ENCODE assay signal across 16 cellular contexts in the genomic region with DNA sequence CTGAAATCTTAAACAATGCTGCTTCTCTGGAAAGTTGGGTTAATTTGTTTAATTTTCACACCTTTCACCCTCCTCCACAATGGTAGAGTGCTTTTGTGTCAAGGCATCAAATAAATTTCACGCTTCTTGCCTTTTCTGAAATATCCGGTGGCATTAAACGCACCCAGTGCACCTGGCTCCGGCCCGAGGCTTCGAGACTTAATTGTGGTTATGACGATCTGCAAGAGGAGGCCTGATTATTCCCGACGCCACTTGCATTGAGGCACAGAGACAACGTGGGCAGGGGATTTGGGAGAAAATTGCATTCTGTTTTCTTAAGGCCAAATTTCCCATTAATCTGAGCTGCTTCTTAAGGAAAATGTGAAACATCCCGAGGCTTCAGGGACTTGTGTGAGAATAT.
DNase-seq lines count a peak whose midpoint lies in the region; TF ChIP-seq lines count a peak whose summit lies in the region.
"Had no signal": no experiment of that assay in that cellular context is flagged by ENCODE, and none has a peak within 500 bp of the region (broad histone marks: within the 10 kb centered on the region; RNA-seq: fewer than 3 reads in every experiment).

No MANE protein-coding gene starts in this region.

- no peak overlapping the region for H3K4me3 ChIP-seq in BLaER1 treated with 17β-estradiol and CSF1 and Interleukin-3, amounts not matched to agents 10 nM and 100 nM
- no peak overlapping the region for H3K4me3 ChIP-seq in neural progenitor cell
- H3K4me3 ChIP-seq: HAP-1 had no signal

- no peaks in the 10 kb centered on the region for H3K36me3 ChIP-seq in BLaER1 treated with 17β-estradiol and CSF1 and Interleukin-3, amounts not matched to agents 10 nM and 100 nM
- H3K36me3 ChIP-seq in neural progenitor cell, result no peaks in the 10 kb centered on the region
- H3K36me3 ChIP-seq: HAP-1 had no signal

- H4K20me1 ChIP-seq in BLaER1 treated with 17β-estradiol and CSF1 and Interleukin-3, amounts not matched to agents 10 nM and 100 nM, result no peaks in the 10 kb centered on the region
- H4K20me1 ChIP-seq in neural progenitor cell (ENCODE audit: low read depth), result no peaks in the 10 kb centered on the region

- peak overlapping the region in 6 of 11 experiments; percentile 32 to 60 (median 48); a peak in 10 of 22 replicates for H3K4me2 ChIP-seq in BLaER1 treated with 17β-estradiol and CSF1 and Interleukin-3, amounts not matched to agents 10 nM and 100 nM
- H3K4me2 ChIP-seq in neural progenitor cell, result no peak overlapping the region

- H3K4me3 Mint-ChIP-seq in neural progenitor cell, result no peak overlapping the region
- H3K4me3 Mint-ChIP-seq in activated naive CD4-positive, alpha-beta T cell treated with anti-CD3 and anti-CD28 coated beads, Interleukin-2, amount 10 ng/mL, durations not matched to agents 7 days and 5 days, result no peak overlapping the region
- H3K4me3 Mint-ChIP-seq: CD14-positive monocyte; CD4-positive, alpha-beta T cell; CD8-positive, alpha-beta memory T cell; HFFc6 had no signal

- CTCF ChIA-PET in activated naive CD4-positive, alpha-beta T cell treated with anti-CD3 and anti-CD28 coated beads, Interleukin-2, amount 10 ng/mL, durations not matched to agents 7 days and 5 days (lab: Charles Lee), result no interaction called here

- peak overlapping the region; percentile 69 for H3K27ac Mint-ChIP-seq in neural progenitor cell
- H3K27ac Mint-ChIP-seq in activated naive CD4-positive, alpha-beta T cell treated with anti-CD3 and anti-CD28 coated beads, Interleukin-2, amount 10 ng/mL, durations not matched to agents 7 days and 5 days, result no peak overlapping the region
- H3K27ac Mint-ChIP-seq: CD14-positive monocyte; CD4-positive, alpha-beta T cell; CD8-positive, alpha-beta memory T cell; HFFc6 had no signal

- TF ChIP-seq CTCF in neural progenitor cell (IDR thresholded peaks at IDR 0.05), result no peak

- H3K4me1 Mint-ChIP-seq in neural progenitor cell, result peaks cover 18% of the 10 kb centered on the region
- H3K4me1 Mint-ChIP-seq in activated naive CD4-positive, alpha-beta T cell treated with anti-CD3 and anti-CD28 coated beads, Interleukin-2, amount 10 ng/mL, durations not matched to agents 7 days and 5 days, result no peaks in the 10 kb centered on the region
- H3K4me1 Mint-ChIP-seq: CD14-positive monocyte; CD8-positive, alpha-beta memory T cell had no signal

- peaks cover 24% of the 10 kb centered on the region for H3K9me3 Mint-ChIP-seq in neural progenitor cell
- peaks cover 11% of the 10 kb centered on the region for H3K9me3 Mint-ChIP-seq in activated naive CD4-positive, alpha-beta T cell treated with anti-CD3 and anti-CD28 coated beads, Interleukin-2, amount 10 ng/mL, durations not matched to agents 7 days and 5 days

- H2AFZ ChIP-seq in neural progenitor cell (replicated peaks), result no peak overlapping the region

- peaks cover 0 to 19% (median 5%) of the 10 kb centered on the region in 11 experiments; a peak in 11 of 22 replicates for H3K9me3 ChIP-seq in BLaER1 treated with 17β-estradiol and CSF1 and Interleukin-3, amounts not matched to agents 10 nM and 100 nM (replicated peaks in 1 of 11)
- no peaks in the 10 kb centered on the region for H3K9me3 ChIP-seq in neural progenitor cell (ENCODE audit: low read depth)
- H3K9me3 ChIP-seq: HAP-1 had no signal

- H3K4me1 ChIP-seq in BLaER1 treated with 17β-estradiol and CSF1 and Interleukin-3, amounts not matched to agents 10 nM and 100 nM, result peaks cover 0 to 35% (median 20%) of the 10 kb centered on the region in 10 experiments; a peak in 12 of 20 replicates
- H3K4me1 ChIP-seq in neural progenitor cell, result peaks cover 5% of the 10 kb centered on the region
- H3K4me1 ChIP-seq: HAP-1 had no signal

- H3K36me3 Mint-ChIP-seq in neural progenitor cell, result peaks cover 12% of the 10 kb centered on the region
- H3K36me3 Mint-ChIP-seq in activated naive CD4-positive, alpha-beta T cell treated with anti-CD3 and anti-CD28 coated beads, Interleukin-2, amount 10 ng/mL, durations not matched to agents 7 days and 5 days, result peaks cover 3% of the 10 kb centered on the region
- H3K36me3 Mint-ChIP-seq: CD14-positive monocyte; CD8-positive, alpha-beta memory T cell had no signal

- H3F3A ChIP-seq in neural progenitor cell (ENCODE audit: low read depth), result no peaks in the 10 kb centered on the region

- H3K9ac ChIP-seq in BLaER1 treated with 17β-estradiol and CSF1 and Interleukin-3, amounts not matched to agents 10 nM and 100 nM, result no peak overlapping the region
- no peak overlapping the region for H3K9ac ChIP-seq in neural progenitor cell

- no peaks in the 10 kb centered on the region for H3K27me3 Mint-ChIP-seq in neural progenitor cell (ENCODE audit: insufficient read depth, low read depth)
- no peaks in the 10 kb centered on the region for H3K27me3 Mint-ChIP-seq in activated naive CD4-positive, alpha-beta T cell treated with anti-CD3 and anti-CD28 coated beads, Interleukin-2, amount 10 ng/mL, durations not matched to agents 7 days and 5 days
- H3K27me3 Mint-ChIP-seq: CD4-positive, alpha-beta T cell; CD8-positive, alpha-beta memory T cell had no signal

- H3K27me3 ChIP-seq in BLaER1 treated with 17β-estradiol and CSF1 and Interleukin-3, amounts not matched to agents 10 nM and 100 nM, result no peaks in the 10 kb centered on the region
- H3K27me3 ChIP-seq in neural progenitor cell, result no peaks in the 10 kb centered on the region

- peak; percentile 44 for DNase-seq in NCI-H1105 treated with DMSO at 0.1 percent for 48 hours (lab: John Stamatoyannopoulos, UW)
- peak; percentile 16 for DNase-seq in NCI-H526 treated with DMSO at 0.1 percent for 48 hours (lab: John Stamatoyannopoulos, UW)
- DNase-seq in neural progenitor cell (ENCODE audit: low spot score), result no peak
- DNase-seq in DMS114 treated with DMSO at 0.1 percent for 48 hours (lab: John Stamatoyannopoulos, UW; ENCODE audit: unreplicated experiment), result no peak
- DNase-seq in activated naive CD4-positive, alpha-beta T cell treated with anti-CD3 and anti-CD28 coated beads, Interleukin-2, amount 10 ng/mL, durations not matched to agents 7 days and 5 days, result no peak
- DNase-seq in DMS79 treated with DMSO at 0.1 percent for 48 hours (lab: John Stamatoyannopoulos, UW), result no peak
- DNase-seq: CD4-positive, alpha-beta T cell; CD8-positive, alpha-beta memory T cell; DMS 273 treated with DMSO at 0.1 percent for 48 hours; DMS53; DND-41; GOT3; HFFc6 had no signal

- no peaks in the 10 kb centered on the region for H3K79me2 ChIP-seq in neural progenitor cell (ENCODE audit: low read depth)

- no peak overlapping the region for H3K27ac ChIP-seq in BLaER1 treated with 17β-estradiol and CSF1 and Interleukin-3, amounts not matched to agents 10 nM and 100 nM
- H3K27ac ChIP-seq in neural progenitor cell, result no peak overlapping the region

Comparison
In these comparisons a context has a peak if more than half of its experiments do, and no peak if none do; other contexts are left out.
1. DNase-seq: peak in NCI-H1105 treated with DMSO at 0.1 percent for 48 hours (single experiment) and NCI-H526 treated with DMSO at 0.1 percent for 48 hours (single experiment); none in neural progenitor cell (single experiment), DMS114 treated with DMSO at 0.1 percent for 48 hours (single experiment), activated naive CD4-positive, alpha-beta T cell treated with anti-CD3 and anti-CD28 coated beads, Interleukin-2, amount 10 ng/mL, durations not matched to agents 7 days and 5 days (single experiment) and DMS79 treated with DMSO at 0.1 percent for 48 hours (single experiment).